ENCODE assay signal across 19 cellular contexts in genomic region chr4:72997409-72997808, GRCh38.
A peak's percentile ranks its signal among the peaks of the same experiment; 100 is the strongest.
DNase-seq lines count a peak whose midpoint lies in the region; ATAC-seq and TF ChIP-seq lines count a peak whose summit lies in the region.
"Had no signal": no experiment of that assay in that cellular context is flagged by ENCODE, and none has a peak within 500 bp of the region (broad histone marks: within the 10 kb centered on the region; RNA-seq: fewer than 3 reads in every experiment).

No MANE protein-coding gene starts in this region.

- H3K9me3 Mint-ChIP-seq in activated naive CD8-positive, alpha-beta T cell treated with anti-CD3 and anti-CD28 coated beads for 36 hours, result no peaks in the 10 kb centered on the region
- no peaks in the 10 kb centered on the region for H3K9me3 Mint-ChIP-seq in CD8-positive, alpha-beta memory T cell
- H3K9me3 Mint-ChIP-seq: activated CD4-positive, alpha-beta memory T cell treated with anti-CD3 and anti-CD28 coated beads for 36 hours; activated T-helper 17 cell treated with anti-CD3 and anti-CD28 coated beads, Interleukin-2, amount 50 U/mL, for 72 hours; CD8-positive, alpha-beta T cell; natural killer cell treated with Interleukin-12 subunit alpha and Interleukin-12 subunit beta and Interleukin-15 and Interleukin-18, amount 100 ng/mL, for 72 hours had no signal

- H3K4me2 ChIP-seq in SK-N-SH, result no peak overlapping the region
- H3K4me2 ChIP-seq: hepatocyte had no signal

- WGBS in SK-N-SH (ENCODE audit: low lambda C conversion rate), result 76% methylated on average over 3 of the region's 3 CpGs

- no peak overlapping the region for H3K27ac Mint-ChIP-seq in activated naive CD8-positive, alpha-beta T cell treated with anti-CD3 and anti-CD28 coated beads for 36 hours
- peak overlapping the region in 1 of 8 donors; percentile 48 for H3K27ac Mint-ChIP-seq in CD8-positive, alpha-beta memory T cell
- H3K27ac Mint-ChIP-seq: activated CD4-positive, alpha-beta memory T cell treated with anti-CD3 and anti-CD28 coated beads for 36 hours; activated T-helper 17 cell treated with anti-CD3 and anti-CD28 coated beads, Interleukin-2, amount 50 U/mL, for 72 hours; CD8-positive, alpha-beta T cell; natural killer cell treated with Interleukin-12 subunit alpha and Interleukin-12 subunit beta and Interleukin-15 and Interleukin-18, amount 100 ng/mL, for 72 hours had no signal

- H3K4me3 ChIP-seq in SK-N-SH (ENCODE audit: low read depth in 2 of 2, low read length in 1 of 2) (no peak overlapping the region), epithelial cell of proximal tubule (ENCODE audit: low read depth, low read length) (no peak overlapping the region), upper lobe of right lung (no peak overlapping the region)
- H3K4me3 ChIP-seq in CD8-positive, alpha-beta memory T cell (ENCODE audit: low read length), result no peak overlapping the region
- H3K4me3 ChIP-seq: esophagus muscularis mucosa, hepatocyte had no signal

- H3K4me1 Mint-ChIP-seq in activated naive CD8-positive, alpha-beta T cell treated with anti-CD3 and anti-CD28 coated beads for 36 hours, result no peaks in the 10 kb centered on the region
- H3K4me1 Mint-ChIP-seq in CD8-positive, alpha-beta memory T cell, result no peaks in the 10 kb centered on the region
- H3K4me1 Mint-ChIP-seq: activated T-helper 17 cell treated with anti-CD3 and anti-CD28 coated beads, Interleukin-2, amount 50 U/mL, for 72 hours had no signal

- DNase-seq in NCI-H524 (lab: John Stamatoyannopoulos, UW) (peak; percentile 10 to 18), NCI-H524 treated with DMSO at 0.1 percent for 48 hours (lab: John Stamatoyannopoulos, UW) (no peak), SK-N-SH (no peak), epithelial cell of proximal tubule (ENCODE audit: low read depth) (peak; percentile 70), upper lobe of right lung (peak; percentile 66)
- DNase-seq in activated naive CD8-positive, alpha-beta T cell treated with anti-CD3 and anti-CD28 coated beads for 36 hours, result no peak
- DNase-seq in CD8-positive, alpha-beta memory T cell, result no peak
- DNase-seq: activated CD4-positive, alpha-beta memory T cell treated with anti-CD3 and anti-CD28 coated beads for 36 hours; CD8-positive, alpha-beta T cell; dermis blood vessel endothelial cell; NCI-H1092; NCI-H2171 treated with DMSO at 0.1 percent for 48 hours; NK-92 treated with Interleukin-12 subunit alpha and Interleukin-12 subunit beta, amount 100 ng/mL, for 24 hours; SHP77 treated with DMSO at 0.1 percent for 48 hours had no signal

- no peak overlapping the region for H3K27ac ChIP-seq in SK-N-SH (ENCODE audit: low read depth in 2 of 2, low read length in 1 of 2)
- H3K27ac ChIP-seq in upper lobe of right lung, result no peak overlapping the region
- H3K27ac ChIP-seq in CD8-positive, alpha-beta memory T cell (ENCODE audit: low read depth, low read length), result no peak overlapping the region
- H3K27ac ChIP-seq: esophagus muscularis mucosa, hepatocyte had no signal

- H3K79me2 ChIP-seq in SK-N-SH (ENCODE audit: insufficient read depth), result no peaks in the 10 kb centered on the region
- H3K79me2 ChIP-seq: hepatocyte had no signal

- H3K4me3 Mint-ChIP-seq in activated naive CD8-positive, alpha-beta T cell treated with anti-CD3 and anti-CD28 coated beads for 36 hours, result no peak overlapping the region
- no peak overlapping the region for H3K4me3 Mint-ChIP-seq in CD8-positive, alpha-beta memory T cell
- H3K4me3 Mint-ChIP-seq: activated CD4-positive, alpha-beta memory T cell treated with anti-CD3 and anti-CD28 coated beads for 36 hours; activated T-helper 17 cell treated with anti-CD3 and anti-CD28 coated beads, Interleukin-2, amount 50 U/mL, for 72 hours; CD8-positive, alpha-beta T cell; natural killer cell treated with Interleukin-12 subunit alpha and Interleukin-12 subunit beta and Interleukin-15 and Interleukin-18, amount 100 ng/mL, for 72 hours had no signal

- no peaks in the 10 kb centered on the region for H3K36me3 ChIP-seq in SK-N-SH (replicated peaks in 1 of 2; ENCODE audit: control insufficient read depth in 1 of 2, insufficient read depth in 2 of 2, low read length in 1 of 2)
- H3K36me3 ChIP-seq in upper lobe of right lung, result no peaks in the 10 kb centered on the region
- no peaks in the 10 kb centered on the region for H3K36me3 ChIP-seq in CD8-positive, alpha-beta memory T cell (ENCODE audit: insufficient read depth, low read length)
- H3K36me3 ChIP-seq: esophagus muscularis mucosa had no signal

- peak; percentile 74 for ATAC-seq in upper lobe of right lung
- ATAC-seq in GM18511 (IDR thresholded peaks at IDR 0.05; ENCODE audit: unreplicated experiment), result no peak
- ATAC-seq: activated T-helper 17 cell treated with anti-CD3 and anti-CD28 coated beads, Interleukin-2, amount 50 U/mL, for 72 hours; CD8-positive, alpha-beta T cell; natural killer cell treated with Interleukin-12 subunit alpha and Interleukin-12 subunit beta and Interleukin-15 and Interleukin-18, amount 100 ng/mL, for 72 hours had no signal

- H3K9me3 ChIP-seq in SK-N-SH (no peaks in the 10 kb centered on the region), upper lobe of right lung (no peaks in the 10 kb centered on the region)
- H3K9me3 ChIP-seq in CD8-positive, alpha-beta memory T cell (ENCODE audit: low read length), result no peaks in the 10 kb centered on the region
- H3K9me3 ChIP-seq: esophagus muscularis mucosa had no signal

- no peak for TF ChIP-seq CTCF in SK-N-SH (IDR thresholded peaks at IDR 0.05)
- no peak for TF ChIP-seq CTCF in epithelial cell of proximal tubule (conservative IDR thresholded peaks at IDR 0.05; ENCODE audit: low read depth, low read length)
- TF ChIP-seq CTCF in upper lobe of right lung (IDR thresholded peaks at IDR 0.05), result no peak

- H3K9me2 ChIP-seq in SK-N-SH, result no peaks in the 10 kb centered on the region

- H2AFZ ChIP-seq in SK-N-SH (ENCODE audit: low read depth), result no peak overlapping the region
- H2AFZ ChIP-seq: hepatocyte had no signal

- CTCF ChIA-PET in SK-N-SH (lab: Yijun Ruan, JAX), result no interaction called here
- CTCF ChIA-PET in CD8-positive, alpha-beta memory T cell (lab: Charles Lee), result no interaction called here

- H3K36me3 Mint-ChIP-seq in activated naive CD8-positive, alpha-beta T cell treated with anti-CD3 and anti-CD28 coated beads for 36 hours, result no peaks in the 10 kb centered on the region
- H3K36me3 Mint-ChIP-seq in CD8-positive, alpha-beta memory T cell, result no peaks in the 10 kb centered on the region
- H3K36me3 Mint-ChIP-seq: activated CD4-positive, alpha-beta memory T cell treated with anti-CD3 and anti-CD28 coated beads for 36 hours; CD8-positive, alpha-beta T cell; natural killer cell treated with Interleukin-12 subunit alpha and Interleukin-12 subunit beta and Interleukin-15 and Interleukin-18, amount 100 ng/mL, for 72 hours had no signal

- POLR2A ChIA-PET in SK-N-SH (lab: Yijun Ruan, JAX), result no interaction called here
- POLR2A ChIA-PET in CD8-positive, alpha-beta memory T cell (lab: Charles Lee), result no interaction called here

- no peaks in the 10 kb centered on the region for H3K4me1 ChIP-seq in SK-N-SH (ENCODE audit: control insufficient read depth in 1 of 2, insufficient read depth in 2 of 2, low read depth in 1 of 2, low read length in 1 of 2)
- no peaks in the 10 kb centered on the region for H3K4me1 ChIP-seq in upper lobe of right lung
- no peaks in the 10 kb centered on the region for H3K4me1 ChIP-seq in CD8-positive, alpha-beta memory T cell (ENCODE audit: insufficient read depth, low read length)
- H3K4me1 ChIP-seq: esophagus muscularis mucosa had no signal

- peaks cover 10% of the 10 kb centered on the region for H3K27me3 Mint-ChIP-seq in activated naive CD8-positive, alpha-beta T cell treated with anti-CD3 and anti-CD28 coated beads for 36 hours
- peaks cover 4 to 29% of the 10 kb centered on the region in 2 donors for H3K27me3 Mint-ChIP-seq in CD8-positive, alpha-beta memory T cell

- H3K9ac ChIP-seq in SK-N-SH, result no peak overlapping the region

- H3K27me3 ChIP-seq in SK-N-SH (ENCODE audit: insufficient read depth), result no peaks in the 10 kb centered on the region
- H3K27me3 ChIP-seq in upper lobe of right lung, result no peaks in the 10 kb centered on the region
- H3K27me3 ChIP-seq in CD8-positive, alpha-beta memory T cell (ENCODE audit: insufficient read depth, low read length, poor library complexity, severe bottlenecking), result no peaks in the 10 kb centered on the region
- H3K27me3 ChIP-seq: esophagus muscularis mucosa, hepatocyte had no signal

- no peaks in the 10 kb centered on the region for H3F3A ChIP-seq in SK-N-SH (replicated peaks; ENCODE audit: insufficient read depth)

- no peak for TF ChIP-seq EP300 in SK-N-SH (IDR thresholded peaks at IDR 0.05; ENCODE audit: borderline replicate concordance in 1 of 2, low read depth in 1 of 2, low read length in 1 of 2)

- intact Hi-C loops in upper lobe of right lung (cut with DNase I), result no loop called here

- no peak for TF ChIP-seq RAD21 in SK-N-SH (IDR thresholded peaks at IDR 0.05; ENCODE audit: low read length)

- no peaks in the 10 kb centered on the region for H4K20me1 ChIP-seq in SK-N-SH (ENCODE audit: insufficient read depth)

TF ChIP-seq in SK-N-SH, 30 proteins besides CTCF, POLR2A, EP300 and RAD21 (continues in another document):
- TF ChIP-seq, protein P1, sequence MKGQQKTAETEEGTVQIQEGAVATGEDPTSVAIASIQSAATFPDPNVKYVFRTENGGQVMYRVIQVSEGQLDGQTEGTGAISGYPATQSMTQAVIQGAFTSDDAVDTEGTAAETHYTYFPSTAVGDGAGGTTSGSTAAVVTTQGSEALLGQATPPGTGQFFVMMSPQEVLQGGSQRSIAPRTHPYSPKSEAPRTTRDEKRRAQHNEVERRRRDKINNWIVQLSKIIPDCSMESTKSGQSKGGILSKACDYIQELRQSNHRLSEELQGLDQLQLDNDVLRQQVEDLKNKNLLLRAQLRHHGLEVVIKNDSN (IDR thresholded peaks at IDR 0.05; ENCODE audit: borderline replicate concordance, low read depth), result no peak
- TF ChIP-seq, protein P2, sequence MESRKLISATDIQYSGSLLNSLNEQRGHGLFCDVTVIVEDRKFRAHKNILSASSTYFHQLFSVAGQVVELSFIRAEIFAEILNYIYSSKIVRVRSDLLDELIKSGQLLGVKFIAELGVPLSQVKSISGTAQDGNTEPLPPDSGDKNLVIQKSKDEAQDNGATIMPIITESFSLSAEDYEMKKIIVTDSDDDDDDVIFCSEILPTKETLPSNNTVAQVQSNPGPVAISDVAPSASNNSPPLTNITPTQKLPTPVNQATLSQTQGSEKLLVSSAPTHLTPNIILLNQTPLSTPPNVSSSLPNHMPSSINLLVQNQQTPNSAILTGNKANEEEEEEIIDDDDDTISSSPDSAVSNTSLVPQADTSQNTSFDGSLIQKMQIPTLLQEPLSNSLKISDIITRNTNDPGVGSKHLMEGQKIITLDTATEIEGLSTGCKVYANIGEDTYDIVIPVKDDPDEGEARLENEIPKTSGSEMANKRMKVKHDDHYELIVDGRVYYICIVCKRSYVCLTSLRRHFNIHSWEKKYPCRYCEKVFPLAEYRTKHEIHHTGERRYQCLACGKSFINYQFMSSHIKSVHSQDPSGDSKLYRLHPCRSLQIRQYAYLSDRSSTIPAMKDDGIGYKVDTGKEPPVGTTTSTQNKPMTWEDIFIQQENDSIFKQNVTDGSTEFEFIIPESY (IDR thresholded peaks at IDR 0.05; ENCODE audit: borderline replicate concordance, low read depth), result no peak
- peak; percentile 76 for TF ChIP-seq NFIC (IDR thresholded peaks at IDR 0.05; ENCODE audit: borderline replicate concordance)

Comparison
In these comparisons a context has a peak if more than half of its experiments do, and no peak if none do; other contexts are left out.
1. DNase-seq: peak in NCI-H524 (2 of 2), epithelial cell of proximal tubule (single experiment) and upper lobe of right lung (single experiment); none in NCI-H524 treated with DMSO at 0.1 percent for 48 hours (single experiment), SK-N-SH (single experiment), activated naive CD8-positive, alpha-beta T cell treated with anti-CD3 and anti-CD28 coated beads for 36 hours (single experiment) and CD8-positive, alpha-beta memory T cell (0 of 5).